Comparison of ENCODE assay signal across 25 cellular contexts in genomic region chr11:130673698-130674097, GRCh38.
DNase-seq lines count a peak whose midpoint lies in the region; ATAC-seq and TF ChIP-seq lines count a peak whose summit lies in the region.
"Had no signal": no experiment of that assay in that cellular context is flagged by ENCODE, and none has a peak within 500 bp of the region (broad histone marks: within the 10 kb centered on the region; RNA-seq: fewer than 3 reads in every experiment).

No MANE protein-coding gene starts in this region.

- H3K9me2 ChIP-seq in GM23248 (ENCODE audit: insufficient read depth): no peaks in the 10 kb centered on the region

- H2BK120ac ChIP-seq in neuronal stem cell (ENCODE audit: low read depth, low read length): no peak overlapping the region

- no peaks in the 10 kb centered on the region for H3K36me3 Mint-ChIP-seq in CD8-positive, alpha-beta memory T cell
- H3K36me3 Mint-ChIP-seq: activated naive CD4-positive, alpha-beta T cell treated with anti-CD3 and anti-CD28 coated beads, Interleukin-2, amount 10 ng/mL, durations not matched to agents 7 days and 5 days; memory B cell had no signal

- H3K4ac ChIP-seq in neuronal stem cell (ENCODE audit: low read length): no peak overlapping the region

- CTCF ChIA-PET in CD8-positive, alpha-beta memory T cell (lab: Charles Lee): no interaction called here

- H2BK5ac ChIP-seq in neuronal stem cell (ENCODE audit: low read length): no peak overlapping the region

- no peak overlapping the region for H2BK12ac ChIP-seq in neuronal stem cell (ENCODE audit: low read length)

- no peak overlapping the region for H2AK5ac ChIP-seq in neuronal stem cell (ENCODE audit: low read depth, low read length)

- no peaks in the 10 kb centered on the region for H4K20me1 ChIP-seq in GM23248 (ENCODE audit: insufficient read depth)

- no peak overlapping the region for H4K91ac ChIP-seq in neuronal stem cell (ENCODE audit: low read depth, low read length, poor library complexity)

- in situ Hi-C loops in GM23248 (cut with MboI): no loop called here

- H2AFZ ChIP-seq in GM23248: no peak overlapping the region
- no peak overlapping the region for H2AFZ ChIP-seq in neuronal stem cell (ENCODE audit: low read length)

- no peak for ATAC-seq in GM21786 (IDR thresholded peaks at IDR 0.05; ENCODE audit: unreplicated experiment)
- no peak for ATAC-seq in HG03108 (IDR thresholded peaks at IDR 0.05; ENCODE audit: unreplicated experiment)
- ATAC-seq: naive thymus-derived CD4-positive, alpha-beta T cell had no signal

- peaks cover 2 to 9% (median 8%) of the 10 kb centered on the region in 5 donors for H3K9me3 Mint-ChIP-seq in CD8-positive, alpha-beta memory T cell

- no peaks in the 10 kb centered on the region for H3K4me1 Mint-ChIP-seq in CD8-positive, alpha-beta memory T cell
- H3K4me1 Mint-ChIP-seq: activated CD4-positive, alpha-beta T cell treated with anti-CD3 and anti-CD28 coated beads, Interleukin-2, amount 10 ng/mL, durations not matched to agents 24 days and 14 days; activated naive CD4-positive, alpha-beta T cell treated with anti-CD3 and anti-CD28 coated beads, Interleukin-2, amount 10 ng/mL, durations not matched to agents 7 days and 5 days; memory B cell; naive thymus-derived CD4-positive, alpha-beta T cell had no signal

- H3K79me1 ChIP-seq in neuronal stem cell (ENCODE audit: low read depth, low read length): no peaks in the 10 kb centered on the region

- peak overlapping the region; percentile 28 for H3K18ac ChIP-seq in neuronal stem cell (ENCODE audit: low read length)

- H3K23ac ChIP-seq in neuronal stem cell (ENCODE audit: low read depth, low read length, poor library complexity): no peak overlapping the region

- TF ChIP-seq CTCF in epithelial cell of esophagus (IDR thresholded peaks at IDR 0.05; ENCODE audit: insufficient read depth, low read depth, low read length, missing control alignments): no peak

- POLR2A ChIA-PET in CD8-positive, alpha-beta memory T cell (lab: Charles Lee): no interaction called here

- no peak overlapping the region for H3K4me3 Mint-ChIP-seq in CD8-positive, alpha-beta memory T cell
- H3K4me3 Mint-ChIP-seq: activated CD4-positive, alpha-beta T cell treated with anti-CD3 and anti-CD28 coated beads, Interleukin-2, amount 10 ng/mL, durations not matched to agents 24 days and 14 days; activated naive CD4-positive, alpha-beta T cell treated with anti-CD3 and anti-CD28 coated beads, Interleukin-2, amount 10 ng/mL, durations not matched to agents 7 days and 5 days; memory B cell; naive thymus-derived CD4-positive, alpha-beta T cell had no signal

- H3K4me2 ChIP-seq in GM23248 (ENCODE audit: unreplicated experiment) (no peak overlapping the region), neuronal stem cell (ENCODE audit: insufficient read depth, low read length, poor library complexity, severe bottlenecking) (no peak overlapping the region)

- H3K9me3 ChIP-seq in GM23248 (ENCODE audit: low read depth) (peaks cover 2% of the 10 kb centered on the region), neuronal stem cell (replicated peaks in 1 of 2; ENCODE audit: control insufficient read depth in 2 of 2, insufficient read depth in 1 of 2, low read depth in 1 of 2, low read length in 2 of 2) (peaks cover 3% of the 10 kb centered on the region in 2 donors)
- no peaks in the 10 kb centered on the region for H3K9me3 ChIP-seq in CD8-positive, alpha-beta memory T cell (ENCODE audit: low read length)
- H3K9me3 ChIP-seq: testis had no signal

- H2BK15ac ChIP-seq in neuronal stem cell (ENCODE audit: low read length): no peak overlapping the region

- no peaks in the 10 kb centered on the region for H3K27me3 ChIP-seq in GM23248 (replicated peaks; ENCODE audit: insufficient read depth)
- no peaks in the 10 kb centered on the region for H3K27me3 ChIP-seq in neuronal stem cell (ENCODE audit: control insufficient read depth in 3 of 3, insufficient read depth in 3 of 3, low read depth in 1 of 3, low read length in 3 of 3)
- H3K27me3 ChIP-seq in CD8-positive, alpha-beta memory T cell (ENCODE audit: insufficient read depth, low read length, poor library complexity, severe bottlenecking): no peaks in the 10 kb centered on the region
- H3K27me3 ChIP-seq: cardiac muscle cell, testis had no signal

- no peak overlapping the region for H3K27ac ChIP-seq in GM23248
- no peak overlapping the region for H3K27ac ChIP-seq in neuronal stem cell (replicated peaks; ENCODE audit: low read length)
- no peak overlapping the region for H3K27ac ChIP-seq in CD8-positive, alpha-beta memory T cell (ENCODE audit: low read depth, low read length)
- H3K27ac ChIP-seq: cardiac muscle cell, RWPE1, spleen, testis had no signal

- H3K4me1 ChIP-seq in GM23248 (ENCODE audit: insufficient read depth) (peaks cover 51% of the 10 kb centered on the region), neuronal stem cell (ENCODE audit: control insufficient read depth in 2 of 2, insufficient read depth in 1 of 2, low read depth in 1 of 2, low read length in 2 of 2) (peaks cover 11 to 25% of the 10 kb centered on the region in 2 donors)
- H3K4me1 ChIP-seq in CD8-positive, alpha-beta memory T cell (ENCODE audit: insufficient read depth, low read length): no peaks in the 10 kb centered on the region
- H3K4me1 ChIP-seq: spleen, testis had no signal

- DNase-seq in GM23248 (peak; percentile 33), LHCN-M2 (ENCODE audit: low read depth) (peak; percentile 22), epithelial cell of esophagus (ENCODE audit: low read depth) (peak; percentile 15), neuronal stem cell (ENCODE audit: low spot score) (no peak), 8988T (no peak)
- DNase-seq in CD8-positive, alpha-beta memory T cell: no peak
- DNase-seq: activated CD4-positive, alpha-beta T cell treated with anti-CD3 and anti-CD28 coated beads, Interleukin-2, amount 10 ng/mL, durations not matched to agents 24 days and 14 days; activated naive CD4-positive, alpha-beta T cell treated with anti-CD3 and anti-CD28 coated beads, Interleukin-2, amount 10 ng/mL, durations not matched to agents 7 days and 5 days; amygdala; head of caudate nucleus; Karpas-422; naive thymus-derived CD4-positive, alpha-beta T cell; NCI-H1105 treated with DMSO at 0.1 percent for 48 hours; NCI-H2029; NCI-H345; NCI-H748 treated with DMSO at 0.1 percent for 48 hours; spleen; stimulated activated CD4-positive, alpha-beta T cell treated with anti-CD3 and anti-CD28 coated beads, Interleukin-4, amount 100 ng/mL, for 24 hours; stimulated activated naive CD4-positive, alpha-beta T cell; testis had no signal

- H3K4me3 ChIP-seq in GM23248 (no peak overlapping the region), epithelial cell of esophagus (ENCODE audit: low read length) (no peak overlapping the region), neuronal stem cell (ENCODE audit: low read length in 2 of 2) (no peak overlapping the region)
- no peak overlapping the region for H3K4me3 ChIP-seq in CD8-positive, alpha-beta memory T cell (ENCODE audit: low read length)
- H3K4me3 ChIP-seq: cardiac muscle cell, spleen, testis had no signal

- peaks cover 30% of the 10 kb centered on the region for H3F3A ChIP-seq in GM23248 (ENCODE audit: insufficient read depth)

- no peak overlapping the region for H3K14ac ChIP-seq in neuronal stem cell (ENCODE audit: low read length)

- H3K27ac Mint-ChIP-seq in CD8-positive, alpha-beta memory T cell: no peak overlapping the region
- H3K27ac Mint-ChIP-seq: activated CD4-positive, alpha-beta T cell treated with anti-CD3 and anti-CD28 coated beads, Interleukin-2, amount 10 ng/mL, durations not matched to agents 24 days and 14 days; activated naive CD4-positive, alpha-beta T cell treated with anti-CD3 and anti-CD28 coated beads, Interleukin-2, amount 10 ng/mL, durations not matched to agents 7 days and 5 days; memory B cell; naive thymus-derived CD4-positive, alpha-beta T cell had no signal

- H3K36me3 ChIP-seq in GM23248 (ENCODE audit: low read depth) (0 out of 2 replicates have a peak, but pooled peaks cover 2% of the 10 kb centered on the region), neuronal stem cell (replicated peaks in 1 of 2; ENCODE audit: control insufficient read depth in 2 of 2, insufficient read depth in 2 of 2, low read length in 2 of 2) (no peaks in the 10 kb centered on the region)
- H3K36me3 ChIP-seq in CD8-positive, alpha-beta memory T cell (ENCODE audit: insufficient read depth, low read length): no peaks in the 10 kb centered on the region
- H3K36me3 ChIP-seq: cardiac muscle cell, spleen had no signal

- no peak overlapping the region for H3K9ac ChIP-seq in GM23248
- no peak overlapping the region for H3K9ac ChIP-seq in neuronal stem cell (ENCODE audit: low read depth, low read length, poor library complexity)

- H3K27me3 Mint-ChIP-seq in CD8-positive, alpha-beta memory T cell: peaks cover 0 to 16% of the 10 kb centered on the region in 2 donors
- H3K27me3 Mint-ChIP-seq: activated CD4-positive, alpha-beta T cell treated with anti-CD3 and anti-CD28 coated beads, Interleukin-2, amount 10 ng/mL, durations not matched to agents 24 days and 14 days had no signal

- WGBS in GM23248 (ENCODE audit: low coverage in 1 of 2, low lambda C conversion rate in 2 of 2, missing lambda C conversion rate in 2 of 2), 2 experiments: 91 to 96% methylated on average over 2 of the region's 2 CpGs
- WGBS in neuronal stem cell (ENCODE audit: extremely low coverage in 2 of 2, insufficient read length in 2 of 2, insufficient replicate concordance in 1 of 2), 2 donors: no CpG with 5 or more reads among the region's 2 CpGs

- H3K79me2 ChIP-seq in GM23248 (ENCODE audit: insufficient read depth): no peaks in the 10 kb centered on the region

- no peak overlapping the region for H4K8ac ChIP-seq in neuronal stem cell (ENCODE audit: low read depth, low read length)

Comparison
In these comparisons a context has a peak if more than half of its experiments do, and no peak if none do; other contexts are left out.
1. DNase-seq: peak in GM23248 (single experiment), LHCN-M2 (single experiment) and epithelial cell of esophagus (single experiment); none in neuronal stem cell (single experiment), 8988T (single experiment) and CD8-positive, alpha-beta memory T cell (0 of 5).